Comparison of ENCODE assay signal across 12 cellular contexts in the genomic region with DNA sequence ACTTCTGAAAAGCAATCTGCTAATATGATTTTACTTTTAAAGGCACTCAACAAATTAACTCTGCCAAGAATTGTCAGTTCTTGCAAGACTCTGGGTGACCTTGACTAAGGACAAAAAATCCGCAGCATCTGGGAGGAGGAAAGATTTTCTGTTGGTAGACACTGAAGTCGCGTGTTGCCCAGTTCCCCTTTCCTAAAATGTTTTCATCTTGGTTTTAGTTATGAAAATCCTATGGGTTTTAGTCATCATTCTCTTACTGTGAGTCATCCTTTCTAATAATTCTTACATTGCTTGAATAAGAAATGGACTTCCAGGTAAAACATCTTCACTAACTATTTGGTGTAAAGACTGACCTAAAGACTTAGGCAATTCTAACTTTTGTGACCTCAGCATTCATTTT. TPM values are rescaled to one million over a fixed set of nuclear protein-coding genes. Genes with fewer than 3 reads are reported as not detected.
DNase-seq lines count a peak whose midpoint lies in the region; ATAC-seq and TF ChIP-seq lines count a peak whose summit lies in the region.
"Had no signal": no experiment of that assay in that cellular context is flagged by ENCODE, and none has a peak within 500 bp of the region (broad histone marks: within the 10 kb centered on the region; RNA-seq: fewer than 3 reads in every experiment).

No MANE protein-coding gene starts in this region.

- H3K27me3 ChIP-seq in PC-9 (ENCODE audit: insufficient read depth, low read depth) (no peaks in the 10 kb centered on the region), aorta (ENCODE audit: control insufficient read depth in 1 of 2, insufficient read depth in 2 of 2, low read length in 1 of 2) (no peaks in the 10 kb centered on the region)

- H3K36me3 ChIP-seq in PC-9 (ENCODE audit: low read depth) = no peaks in the 10 kb centered on the region
- no peaks in the 10 kb centered on the region for H3K36me3 ChIP-seq in aorta (ENCODE audit: control insufficient read depth in 1 of 2, insufficient read depth in 2 of 2, low read length in 1 of 2)

- H3K9me2 ChIP-seq in PC-9 (ENCODE audit: insufficient read depth) = no peaks in the 10 kb centered on the region

- H3K79me2 ChIP-seq in PC-9 (ENCODE audit: low read depth) = no peaks in the 10 kb centered on the region

- intact Hi-C loops in PC-9 (cut with micrococcal nuclease; ENCODE audit: unreplicated experiment) (loop anchor here (5.0 to 10.0 kb wide), 2 partner anchors 52 to 200 kb away; partner anchors contain the start of genes FAM234B and GPRC5A), aorta (cut with DNase I) (loop anchor here (10.0 kb wide), 2 partner anchors 180 to 290 kb away; no protein-coding TSS in a partner anchor)

- POLR2A ChIA-PET in PC-9 (lab: Charles Lee; ENCODE audit: unreplicated experiment) = no interaction called here

- H3F3A ChIP-seq in PC-9 (ENCODE audit: insufficient read depth, low read depth) = peaks cover 51% of the 10 kb centered on the region

- H3K4me2 ChIP-seq in PC-9 = peak overlapping the region; percentile 59

- H3K4me1 ChIP-seq in PC-9 (replicated peaks; ENCODE audit: insufficient read depth) = peaks cover 67% of the 10 kb centered on the region
- peaks cover 0 to 7% of the 10 kb centered on the region in 2 donors for H3K4me1 ChIP-seq in aorta (ENCODE audit: control insufficient read depth in 1 of 2, insufficient read depth in 2 of 2, low read length in 2 of 2)

- H3K9me3 ChIP-seq in PC-9 (ENCODE audit: insufficient read depth, low read depth) = no peaks in the 10 kb centered on the region
- H3K9me3 ChIP-seq in aorta (ENCODE audit: control insufficient read depth, low read length) = no peaks in the 10 kb centered on the region

- peak; percentile 24 for DNase-seq in GM10266 (ENCODE audit: extremely low spot score)
- peak; percentile 30 to 88 for DNase-seq in PC-9
- DNase-seq in foreskin fibroblast = peak; percentile 70 to 79
- no peak for DNase-seq in activated CD8-positive, alpha-beta memory T cell treated with anti-CD3 and anti-CD28 coated beads, Interleukin-2, amount 50 U/mL, for 4 hours
- no peak for DNase-seq in amniotic stem cell (lab: John Stamatoyannopoulos, UW)
- DNase-seq in NCI-H446 (lab: John Stamatoyannopoulos, UW) = no peak
- DNase-seq in aorta = no peak
- DNase-seq: activated CD4-positive, alpha-beta T cell treated with anti-CD3 and anti-CD28 coated beads for 4 hours; cortex of kidney; DMS153; NCI-H345 had no signal

- BruUV-seq in PC-9 (replicated peaks; lab: Mats Ljungman, UMichigan) = no TSS peak

- TF ChIP-seq CTCF in GM10266 (IDR thresholded peaks at IDR 0.05; ENCODE audit: control insufficient read depth, insufficient read depth, low read depth, missing control alignments) (no peak), PC-9 (conservative IDR thresholded peaks at IDR 0.05) (no peak), foreskin fibroblast (IDR thresholded peaks at IDR 0.05; ENCODE audit: low read depth, low read length) (no peak)

- ATAC-seq in HG02852 (IDR thresholded peaks at IDR 0.05; ENCODE audit: unreplicated experiment) (peak; percentile 59), aorta (ENCODE audit: low FRiP score) (no peak)

- H3K27ac ChIP-seq in PC-9 = peak overlapping the region; percentile 80
- H3K27ac ChIP-seq in aorta (ENCODE audit: low read depth in 1 of 2, low read length in 2 of 2) = no peak overlapping the region

- no peak overlapping the region for H2AFZ ChIP-seq in PC-9

- no peaks in the 10 kb centered on the region for H4K20me1 ChIP-seq in PC-9 (ENCODE audit: insufficient read depth)

- H3K4me3 ChIP-seq in PC-9 (no peak overlapping the region), foreskin fibroblast (ENCODE audit: low read depth in 1 of 2, low read length in 2 of 2) (no peak overlapping the region), aorta (ENCODE audit: low read length in 2 of 2) (no peak overlapping the region)

- 3% methylated on average over 3 of the region's 3 CpGs for WGBS in aorta, 2 donors

- CTCF ChIA-PET in PC-9 (lab: Charles Lee) = interaction anchor here (1.1 to 1.5 kb wide), 2 partner anchors 70 to 117 kb away, joined by 3 to 5 read pairs; no protein-coding TSS in a partner anchor

RNA-seq across cellular contexts. Expression of gene GSG1, which starts 9.1 kb away (rescaled TPM):
- total RNA-seq in PC-9 (2021) (0.41 TPM in 1 of 2 replicates, not detected in the other), aorta (not detected)
- polyA plus RNA-seq in aorta = not detected

RNA-seq across cellular contexts. Expression of gene FAM234B, which starts 50.2 kb away (rescaled TPM):
- total RNA-seq in PC-9 (2021) = 7.3 and 7.5 TPM in 2 replicates
- total RNA-seq in aorta = 1 to 10 TPM; 5.2 to 6.8 TPM
- polyA plus RNA-seq in aorta = under 1 TPM in 1 of 2 donors, not detected in 1; 0.95 TPM

Comparison
In these comparisons a context has a peak if more than half of its experiments do, and no peak if none do; other contexts are left out.
1. DNase-seq: peak in GM10266 (single experiment), PC-9 (2 of 2) and foreskin fibroblast (2 of 2); none in activated CD8-positive, alpha-beta memory T cell treated with anti-CD3 and anti-CD28 coated beads, Interleukin-2, amount 50 U/mL, for 4 hours (single experiment), amniotic stem cell (single experiment), NCI-H446 (0 of 2) and aorta (0 of 2).